Comparison of ENCODE assay signal across 8 cellular contexts in genomic region chr11:108222686-108223448, GRCh38. TPM values are rescaled to one million over a fixed set of nuclear protein-coding genes. Genes with fewer than 3 reads are reported as not detected.
DNase-seq lines count a peak whose midpoint lies in the region; ATAC-seq, FAIRE-seq and TF ChIP-seq lines count a peak whose summit lies in the region.

Gene ATM (plus strand): TSS chr11:108223067. CDS start chr11:108227625, 4,558 bp downstream.

- H3K4me3 Mint-ChIP-seq in activated naive CD8-positive, alpha-beta T cell treated with anti-CD3 and anti-CD28 coated beads, Interleukin-2, amount 10 ng/mL, durations not matched to agents 7 days and 5 days = no peak within 1 kb of the TSS

- no peaks in the 10 kb centered on the region for H3K27me3 Mint-ChIP-seq in activated naive CD8-positive, alpha-beta T cell treated with anti-CD3 and anti-CD28 coated beads, Interleukin-2, amount 10 ng/mL, durations not matched to agents 7 days and 5 days

- H3K9me3 ChIP-seq in pancreas (no peaks in the 10 kb centered on the region), tibial nerve (no peaks in the 10 kb centered on the region)

- H3K27ac ChIP-seq in pancreas (peak within 1 kb of the TSS; percentile 82 to 95 (median 89)), tibial nerve (peak within 1 kb of the TSS; percentile 86 to 98 (median 92))

- H3K36me3 Mint-ChIP-seq in activated naive CD8-positive, alpha-beta T cell treated with anti-CD3 and anti-CD28 coated beads, Interleukin-2, amount 10 ng/mL, durations not matched to agents 7 days and 5 days = peaks cover 34% of the 10 kb centered on the region

- H3K27me3 ChIP-seq in pancreas (no peaks in the 10 kb centered on the region), tibial nerve (no peaks in the 10 kb centered on the region)

- H3K36me3 ChIP-seq in pancreas = no peaks in the 10 kb centered on the region
- H3K36me3 ChIP-seq in tibial nerve = peaks cover 0 to 4% (median 0%) of the 10 kb centered on the region in 3 donors

- 0 to 1% methylated on average over 62 to 64 of the region's 64 CpGs for WGBS in pancreas, 2 donors
- 0% methylated on average over 52 to 55 of the region's 64 CpGs for WGBS in tibial nerve, 2 donors

- DNase-seq in GM12864 (ENCODE audit: low read depth) = peak; percentile 96
- DNase-seq in NCI-H1092 treated with DMSO at 0.1 percent for 48 hours (lab: John Stamatoyannopoulos, UW) = peak; percentile 100
- DNase-seq in SKM-1 (lab: John Stamatoyannopoulos, UW; ENCODE audit: unreplicated experiment) = peak; percentile 99
- peak; percentile 95 for DNase-seq in activated naive CD8-positive, alpha-beta T cell treated with anti-CD3 and anti-CD28 coated beads, Interleukin-2, amount 10 ng/mL, durations not matched to agents 7 days and 5 days
- DNase-seq in Right ventricle myocardium inferior (ENCODE audit: missing footprints) = peak; percentile 100
- DNase-seq in pancreas = peak; percentile 97 to 100 (median 99)
- peak; percentile 97 for DNase-seq in tibial nerve (ENCODE audit: low spot score in 2 of 2)

- intact Hi-C loops in Right ventricle myocardium inferior (cut with DNase I) (loop anchor here (2.0 kb wide), 3 partner anchors 102 to 432 kb away; partner anchors contain the start of genes ACAT1 and C11orf65), pancreas (cut with DNase I) (no loop called here)

- H3K27ac Mint-ChIP-seq in activated naive CD8-positive, alpha-beta T cell treated with anti-CD3 and anti-CD28 coated beads, Interleukin-2, amount 10 ng/mL, durations not matched to agents 7 days and 5 days = no peak within 1 kb of the TSS

- peaks cover 30% of the 10 kb centered on the region for H3K4me1 Mint-ChIP-seq in activated naive CD8-positive, alpha-beta T cell treated with anti-CD3 and anti-CD28 coated beads, Interleukin-2, amount 10 ng/mL, durations not matched to agents 7 days and 5 days

- POLR2A ChIA-PET in activated naive CD8-positive, alpha-beta T cell treated with anti-CD3 and anti-CD28 coated beads, Interleukin-2, amount 10 ng/mL, durations not matched to agents 7 days and 5 days (lab: Charles Lee) = interaction anchor here (0.6 to 11.5 kb wide), 14 partner anchors 14 to 442 kb away, joined by 3 to 489 read pairs (median 4); partner anchors contain the start of genes CUL5, DDX10 and POGLUT3

- H3K4me1 ChIP-seq in pancreas = peaks cover 6 to 27% (median 20%) of the 10 kb centered on the region in 3 donors
- H3K4me1 ChIP-seq in tibial nerve = peaks cover 3 to 68% (median 8%) of the 10 kb centered on the region in 4 donors

- TF ChIP-seq POLR2A in tibial nerve (IDR thresholded peaks at IDR 0.05) = peak; percentile 46 to 59

- TF ChIP-seq CTCF in GM12864 (IDR thresholded peaks at IDR 0.05; ENCODE audit: low read depth, low read length, missing control alignments) (peak; percentile 79), pancreas (IDR thresholded peaks at IDR 0.05) (peak; percentile 39 to 69 (median 42)), tibial nerve (IDR thresholded peaks at IDR 0.05) (peak; percentile 76 to 87 (median 81))

- ATAC-seq in HG02623 (IDR thresholded peaks at IDR 0.05; ENCODE audit: unreplicated experiment) (peak; percentile 78), Right ventricle myocardium inferior (peak; percentile 98), pancreas (peak; percentile 92 to 97 (median 95))
- peak; percentile 86 for ATAC-seq in activated naive CD8-positive, alpha-beta T cell treated with anti-CD3 and anti-CD28 coated beads, Interleukin-2, amount 10 ng/mL, durations not matched to agents 7 days and 5 days (ENCODE audit: low read depth)

- FAIRE-seq in pancreas (lab: Jason Lieb, UNC) = peak; percentile 84

- no peaks in the 10 kb centered on the region for H3K9me3 Mint-ChIP-seq in activated naive CD8-positive, alpha-beta T cell treated with anti-CD3 and anti-CD28 coated beads, Interleukin-2, amount 10 ng/mL, durations not matched to agents 7 days and 5 days

- peak; percentile 85 to 97 for TF ChIP-seq EP300 in tibial nerve (IDR thresholded peaks at IDR 0.05)

- peak within 1 kb of the TSS; percentile 88 for H3K4me3 ChIP-seq in GM12864 (ENCODE audit: low read depth, low read length)
- peak within 1 kb of the TSS; percentile 49 to 75 (median 63) for H3K4me3 ChIP-seq in pancreas
- peak within 1 kb of the TSS; percentile 60 to 80 (median 68) for H3K4me3 ChIP-seq in tibial nerve

RNA-seq across cellular contexts. Expression of gene ATM, which starts in this region (rescaled TPM):
- total RNA-seq in activated naive CD8-positive, alpha-beta T cell treated with anti-CD3 and anti-CD28 coated beads, Interleukin-2, amount 10 ng/mL, durations not matched to agents 7 days and 5 days = 100 to 1,000 TPM; 287 to 333 TPM
- total RNA-seq in Right ventricle myocardium inferior (24.9 TPM), pancreas (10 to 100 TPM; 34.4 to 68.6 (median 45.6) TPM), tibial nerve (100 to 1,000 TPM; 107 to 120 (median 109) TPM)
- polyA plus RNA-seq in pancreas = 10 to 100 TPM; 19.3 to 24.6 TPM

Comparison
In these comparisons a context has a peak if more than half of its experiments do, and no peak if none do; other contexts are left out.
1. Peak in every context shown above with its lines: DNase-seq, ATAC-seq, H3K4me3 ChIP-seq and H3K27ac ChIP-seq.